Comparison of ENCODE assay signal across 27 cellular contexts in the genomic region with DNA sequence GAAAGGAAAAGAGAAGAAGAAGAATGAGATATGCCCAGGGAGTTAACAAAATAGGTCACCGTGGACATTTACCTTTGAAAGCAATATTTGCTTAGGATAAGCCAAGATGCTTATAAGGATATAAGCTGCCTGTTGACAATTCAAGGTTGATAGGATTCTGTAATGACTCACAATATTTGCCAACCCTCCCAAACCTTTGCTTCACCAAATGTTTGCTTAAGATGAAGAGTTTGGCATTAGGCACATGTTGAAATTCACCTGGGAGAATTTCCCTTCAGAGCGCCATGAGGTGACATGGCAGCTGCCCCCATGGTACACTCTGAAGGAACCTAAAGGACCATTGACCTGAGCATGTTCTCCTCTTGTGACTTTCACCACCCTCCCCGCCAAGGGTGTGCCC. TPM values are rescaled to one million over a fixed set of nuclear protein-coding genes. Genes with fewer than 3 reads are reported as not detected.
A peak's percentile ranks its signal among the peaks of the same experiment; 100 is the strongest.
DNase-seq lines count a peak whose midpoint lies in the region; ATAC-seq, FAIRE-seq and TF ChIP-seq lines count a peak whose summit lies in the region.
"Had no signal": no experiment of that assay in that cellular context is flagged by ENCODE, and none has a peak within 500 bp of the region (broad histone marks: within the 10 kb centered on the region; RNA-seq: fewer than 3 reads in every experiment).

No MANE protein-coding gene starts in this region.

- WGBS in small intestine, 3 donors: 49 to 75% (median 63%) methylated on average over 3 of the region's 3 CpGs
- 59 to 76% methylated on average over 3 of the region's 3 CpGs for WGBS in esophagus squamous epithelium, 2 donors

- no peak overlapping the region for H3K27ac Mint-ChIP-seq in CD8-positive, alpha-beta T cell
- H3K27ac Mint-ChIP-seq: activated T-cell treated with anti-CD3 and anti-CD28 coated beads, Interleukin-2, amount 50 U/mL, for 24 hours; dendritic cell treated with granulocyte-macrophage colony-stimulating factor and Interleukin-4, amounts not matched to agents 40 ng/mL and 50 ng/mL, for 4 days; progenitor cell of endocrine pancreas; stimulated activated naive B cell treated with anti-CD40 and anti-IgM and Interleukin-4, amounts not matched to agents 10 μg/mL and 1 μg/mL and 100 μg/mL, for 72 hours had no signal

- in situ Hi-C loops in T47D (cut with HindIII; ENCODE audit: low pct_unique_long_range_greater_than_20kb, low sequenced_read_pairs): no loop called here

- CTCF ChIA-PET in CD8-positive, alpha-beta T cell (lab: Charles Lee): interaction anchor here (1.3 kb wide), 1 partner anchor 19 kb away, joined by 3 read pairs; no protein-coding TSS in a partner anchor

- H3K4me1 Mint-ChIP-seq in CD8-positive, alpha-beta T cell (ENCODE audit: low read depth): peaks cover 3% of the 10 kb centered on the region
- H3K4me1 Mint-ChIP-seq: stimulated activated naive B cell treated with anti-CD40 and anti-IgM and Interleukin-4, amounts not matched to agents 10 μg/mL and 1 μg/mL and 100 μg/mL, for 72 hours had no signal

- no peak for FAIRE-seq in small intestine (lab: Jason Lieb, UNC)
- FAIRE-seq: endometrium had no signal

- H3K4me3 ChIP-seq in breast epithelium: no peak overlapping the region
- no peak overlapping the region for H3K4me3 ChIP-seq in small intestine (ENCODE audit: low read depth in 1 of 2, low read length in 2 of 2)
- H3K4me3 ChIP-seq in esophagus squamous epithelium: no peak overlapping the region
- no peak overlapping the region for H3K4me3 ChIP-seq in CD8-positive, alpha-beta T cell (ENCODE audit: low read depth, low read length)
- H3K4me3 ChIP-seq: adrenal gland, cardiac muscle cell, smooth muscle cell had no signal

- no peak for TF ChIP-seq POLR2A in breast epithelium (IDR thresholded peaks at IDR 0.05)
- TF ChIP-seq POLR2A in esophagus squamous epithelium (IDR thresholded peaks at IDR 0.05): no peak

- no peaks in the 10 kb centered on the region for H3K27me3 ChIP-seq in breast epithelium
- H3K27me3 ChIP-seq in small intestine (ENCODE audit: control insufficient read depth in 2 of 2, insufficient read depth in 2 of 2, low read length in 2 of 2): no peaks in the 10 kb centered on the region
- H3K27me3 ChIP-seq in esophagus squamous epithelium: peaks cover 0 to under 1% (median 0%) of the 10 kb centered on the region in 4 donors
- H3K27me3 ChIP-seq in CD8-positive, alpha-beta T cell (ENCODE audit: insufficient read depth, low read length): no peaks in the 10 kb centered on the region
- H3K27me3 ChIP-seq: adrenal gland, cardiac muscle cell had no signal

- H3K27me3 Mint-ChIP-seq in CD8-positive, alpha-beta T cell (ENCODE audit: low read depth): peaks cover 3% of the 10 kb centered on the region
- H3K27me3 Mint-ChIP-seq: dendritic cell treated with granulocyte-macrophage colony-stimulating factor and Interleukin-4, amounts not matched to agents 40 ng/mL and 50 ng/mL, for 4 days; stimulated activated naive B cell treated with anti-CD40 and anti-IgM and Interleukin-4, amounts not matched to agents 10 μg/mL and 1 μg/mL and 100 μg/mL, for 72 hours had no signal

- no peaks in the 10 kb centered on the region for H3K36me3 ChIP-seq in breast epithelium
- H3K36me3 ChIP-seq in small intestine (ENCODE audit: control insufficient read depth in 2 of 2, insufficient read depth in 2 of 2, low read length in 2 of 2): no peaks in the 10 kb centered on the region
- H3K36me3 ChIP-seq in esophagus squamous epithelium: no peaks in the 10 kb centered on the region
- no peaks in the 10 kb centered on the region for H3K36me3 ChIP-seq in CD8-positive, alpha-beta T cell (ENCODE audit: insufficient read depth, low read length)
- H3K36me3 ChIP-seq: adrenal gland had no signal

- no peak for TF ChIP-seq CTCF in breast epithelium (IDR thresholded peaks at IDR 0.05)
- no peak for TF ChIP-seq CTCF in esophagus squamous epithelium (IDR thresholded peaks at IDR 0.05)
- TF ChIP-seq CTCF in CD8-positive, alpha-beta T cell (IDR thresholded peaks at IDR 0.05): no peak

- POLR2A ChIA-PET in CD8-positive, alpha-beta T cell (lab: Charles Lee): no interaction called here

- H3K27ac ChIP-seq in breast epithelium (no peak overlapping the region), small intestine (ENCODE audit: low read depth in 1 of 2, low read length in 1 of 2) (no peak overlapping the region), esophagus squamous epithelium (no peak overlapping the region)
- H3K27ac ChIP-seq in CD8-positive, alpha-beta T cell (ENCODE audit: low read depth, low read length): no peak overlapping the region
- H3K27ac ChIP-seq: adrenal gland, C4-2B, cardiac muscle cell, RWPE1 had no signal

- H3K4me1 ChIP-seq in breast epithelium: no peaks in the 10 kb centered on the region
- no peaks in the 10 kb centered on the region for H3K4me1 ChIP-seq in small intestine (ENCODE audit: control insufficient read depth in 2 of 2, insufficient read depth in 1 of 2, low read depth in 1 of 2, low read length in 1 of 2)
- H3K4me1 ChIP-seq in esophagus squamous epithelium: no peaks in the 10 kb centered on the region
- no peaks in the 10 kb centered on the region for H3K4me1 ChIP-seq in CD8-positive, alpha-beta T cell (ENCODE audit: insufficient read depth, low read length)
- H3K4me1 ChIP-seq: adrenal gland had no signal

- H3K4me3 Mint-ChIP-seq in CD8-positive, alpha-beta T cell: no peak overlapping the region
- H3K4me3 Mint-ChIP-seq: activated T-cell treated with anti-CD3 and anti-CD28 coated beads, Interleukin-2, amount 50 U/mL, for 24 hours; dendritic cell treated with granulocyte-macrophage colony-stimulating factor and Interleukin-4, amounts not matched to agents 40 ng/mL and 50 ng/mL, for 4 days; H9; neural crest cell; stimulated activated naive B cell treated with anti-CD40 and anti-IgM and Interleukin-4, amounts not matched to agents 10 μg/mL and 1 μg/mL and 100 μg/mL, for 72 hours had no signal

- no peaks in the 10 kb centered on the region for H3K36me3 Mint-ChIP-seq in CD8-positive, alpha-beta T cell
- H3K36me3 Mint-ChIP-seq: stimulated activated naive B cell treated with anti-CD40 and anti-IgM and Interleukin-4, amounts not matched to agents 10 μg/mL and 1 μg/mL and 100 μg/mL, for 72 hours had no signal

- DNase-seq in T47D (ENCODE audit: low read depth in 1 of 2, low spot score in 1 of 2): peak; percentile 9 to 70
- DNase-seq in breast epithelium (ENCODE audit: low spot score in 2 of 2): no peak
- DNase-seq in NCI-H69 (lab: John Stamatoyannopoulos, UW): peak; percentile 82
- DNase-seq in left colon: peak in 1 of 2 donors; percentile 6
- peak; percentile 46 for DNase-seq in small intestine
- no peak for DNase-seq in esophagus squamous epithelium (lab: John Stamatoyannopoulos, UW)
- no peak for DNase-seq in CD8-positive, alpha-beta T cell
- DNase-seq: activated naive CD4-positive, alpha-beta T cell; activated T-cell treated with anti-CD3 and anti-CD28 coated beads, Interleukin-2, amount 50 U/mL, for 24 hours; adrenal gland; glutamatergic neuron; H9; NCI-H146; stimulated activated CD4-positive, alpha-beta T cell treated with anti-CD3 and anti-CD28 coated beads, Interleukin-2, amount 100 ng/mL, for 48 hours; stimulated activated naive B cell treated with anti-CD40 and anti-IgM and Interleukin-4, amounts not matched to agents 10 μg/mL and 1 μg/mL and 100 μg/mL, for 72 hours; T1000 had no signal

- H3K9me3 Mint-ChIP-seq in CD8-positive, alpha-beta T cell: no peaks in the 10 kb centered on the region
- H3K9me3 Mint-ChIP-seq: activated T-cell treated with anti-CD3 and anti-CD28 coated beads, Interleukin-2, amount 50 U/mL, for 24 hours; dendritic cell treated with granulocyte-macrophage colony-stimulating factor and Interleukin-4, amounts not matched to agents 40 ng/mL and 50 ng/mL, for 4 days; H9; neural crest cell; stimulated activated naive B cell treated with anti-CD40 and anti-IgM and Interleukin-4, amounts not matched to agents 10 μg/mL and 1 μg/mL and 100 μg/mL, for 72 hours had no signal

- H3K9me3 ChIP-seq in breast epithelium: no peaks in the 10 kb centered on the region
- H3K9me3 ChIP-seq in small intestine (ENCODE audit: control insufficient read depth, low read depth): no peaks in the 10 kb centered on the region
- H3K9me3 ChIP-seq in esophagus squamous epithelium: no peaks in the 10 kb centered on the region
- no peaks in the 10 kb centered on the region for H3K9me3 ChIP-seq in CD8-positive, alpha-beta T cell (ENCODE audit: low read length)
- H3K9me3 ChIP-seq: adrenal gland had no signal

- ATAC-seq in left colon (peak; percentile 97), HG02610 (IDR thresholded peaks at IDR 0.05; ENCODE audit: unreplicated experiment) (no peak)
- ATAC-seq in CD8-positive, alpha-beta T cell: no peak
- ATAC-seq: activated CD4-positive, CD25-positive, alpha-beta regulatory T cell treated with anti-CD3 and anti-CD28 coated beads, Interleukin-2, amount 50 U/mL, for 24 hours; stimulated activated naive B cell treated with anti-CD40 and anti-IgM and Interleukin-4, amounts not matched to agents 10 μg/mL and 1 μg/mL and 100 μg/mL, for 72 hours had no signal

- intact Hi-C loops in breast epithelium (cut with DNase I; ENCODE audit: low total_unique reads) (no loop called here), left colon (cut with DNase I, micrococcal nuclease) (no loop called here), esophagus squamous epithelium (cut with DNase I) (no loop called here)
- intact Hi-C loops in CD8-positive, alpha-beta T cell (cut with DNase I, micrococcal nuclease): no loop called here

RNA-seq across cellular contexts. Expression of gene PALLD, which starts 4.6 kb away (rescaled TPM):
- 100 to 1,000 TPM in 2 of 3 donors, 10 to 100 TPM in 1; 96.0 to 186 (median 174) TPM for total RNA-seq in breast epithelium
- total RNA-seq in left colon: 100 to 1,000 TPM in 1 of 2 donors, 10 to 100 TPM in 1; 92.7 to 138 TPM
- 10 to 100 TPM; 33.0 to 58.9 (median 42.9) TPM for polyA plus RNA-seq in small intestine
- total RNA-seq in esophagus squamous epithelium: 100 to 1,000 TPM in 2 of 4 donors, 10 to 100 TPM in 2; 60.2 to 437 (median 118) TPM
- total RNA-seq in CD8-positive, alpha-beta T cell: not detected

RNA-seq across cellular contexts. Expression of gene DDX60L, which starts 21.1 kb away (rescaled TPM):
- total RNA-seq in breast epithelium (10 to 100 TPM; 13.4 to 21.0 (median 18.4) TPM), left colon (10 to 100 TPM; 36.4 to 41.5 TPM), esophagus squamous epithelium (10 to 100 TPM in 1 of 4 donors, 1 to 10 TPM in 3; 1.1 to 10.1 (median 6.6) TPM)
- polyA plus RNA-seq in small intestine: 10 to 100 TPM in 2 of 3 donors, 1 to 10 TPM in 1; 8.3 to 33.3 (median 16.8) TPM
- total RNA-seq in CD8-positive, alpha-beta T cell: 10 to 100 TPM; 20.4 to 22.9 TPM
- total RNA-seq: G401 had no signal

Comparison
In these comparisons a context has a peak if more than half of its experiments do, and no peak if none do; other contexts are left out.
1. DNase-seq: peak in T47D (2 of 2), NCI-H69 (single experiment) and small intestine (single experiment); none in breast epithelium (0 of 2), esophagus squamous epithelium (single experiment) and CD8-positive, alpha-beta T cell (0 of 7).
2. RNA of gene PALLD, which starts 4.6 kb away (total RNA-seq): 96.0 to 186 TPM in breast epithelium, 92.7 to 138 TPM in left colon and 60.2 to 437 TPM in esophagus squamous epithelium; not detected in CD8-positive, alpha-beta T cell; every median in the first group is over 10 times any median in the second.